ENCODE assay signal across 19 cellular contexts in the genomic region with DNA sequence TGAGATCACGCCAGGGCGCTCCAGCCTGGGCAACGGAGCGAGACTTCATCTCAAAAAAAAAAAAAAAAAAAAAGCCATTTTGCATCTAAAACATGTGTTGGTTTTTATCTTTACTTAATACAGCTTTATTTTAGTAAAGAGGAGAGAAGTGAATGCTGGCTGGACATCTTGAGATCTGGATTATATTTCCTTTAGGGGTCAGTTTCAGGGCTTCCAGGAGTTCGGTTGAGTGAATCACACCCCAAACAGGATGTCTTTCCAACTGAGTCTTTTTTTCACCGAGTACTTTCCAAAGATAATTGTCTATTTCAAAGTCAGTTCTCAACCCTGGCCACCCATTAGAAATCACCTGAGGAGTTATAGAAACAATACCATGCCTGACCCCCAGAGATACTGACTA. TPM values are rescaled to one million over a fixed set of nuclear protein-coding genes. Genes with fewer than 3 reads are reported as not detected.
A peak's percentile ranks its signal among the peaks of the same experiment; 100 is the strongest.
DNase-seq lines count a peak whose midpoint lies in the region; ATAC-seq, FAIRE-seq and TF ChIP-seq lines count a peak whose summit lies in the region.
"Had no signal": no experiment of that assay in that cellular context is flagged by ENCODE, and none has a peak within 500 bp of the region (broad histone marks: within the 10 kb centered on the region; RNA-seq: fewer than 3 reads in every experiment).

No MANE protein-coding gene starts in this region.

- 54% methylated on average over 6 of the region's 6 CpGs for WGBS in K562 (ENCODE audit: insufficient coverage, low coverage, missing lambda C conversion rate)
- WGBS in mesenchymal stem cell, result 57% methylated on average over 2 of the region's 6 CpGs

- no peak overlapping the region for H3K4me2 ChIP-seq in HCT116 (ENCODE audit: low read length)
- no peak overlapping the region for H3K4me2 ChIP-seq in K562 (ENCODE audit: insufficient read depth, low read length)
- H3K4me2 ChIP-seq in mesenchymal stem cell (ENCODE audit: low read length, poor library complexity, severe bottlenecking), result no peak overlapping the region
- H3K4me2 ChIP-seq: A549 had no signal

- no peak overlapping the region for H3K18ac ChIP-seq in mesenchymal stem cell (ENCODE audit: low read depth in 1 of 2, low read length in 2 of 2)

- BruUV-seq in HCT116 (replicated peaks; lab: Mats Ljungman, UMichigan) (no TSS peak), K562 (replicated peaks; lab: Mats Ljungman, UMichigan) (no TSS peak)

- H4K20me1 ChIP-seq in HCT116 (ENCODE audit: insufficient read depth), result no peaks in the 10 kb centered on the region
- H4K20me1 ChIP-seq in K562 (replicated peaks; ENCODE audit: control insufficient read depth, insufficient read depth, low read length), result no peaks in the 10 kb centered on the region

- H2AFZ ChIP-seq in HCT116 (ENCODE audit: low read depth, low read length, poor library complexity, severe bottlenecking) (peak overlapping the region; percentile 31), K562 (ENCODE audit: low read depth, low read length) (peak overlapping the region; percentile 10), mesenchymal stem cell (ENCODE audit: low read depth, low read length) (no peak overlapping the region)

- H3K4me1 ChIP-seq in HCT116 (ENCODE audit: control insufficient read depth in 1 of 2, insufficient read depth in 2 of 2, low read length in 2 of 2) (peaks cover 0 to 5% of the 10 kb centered on the region in 2 experiments; a peak in 2 of 4 replicates), K562 (replicated peaks in 1 of 2; ENCODE audit: control insufficient read depth in 2 of 2, insufficient read depth in 2 of 2, low read length in 2 of 2) (peaks cover 7 to 10% of the 10 kb centered on the region in 2 experiments; a peak in 4 of 5 replicates), mesenchymal stem cell (ENCODE audit: control insufficient read depth, insufficient read depth, low read depth, low read length) (peaks cover 9% of the 10 kb centered on the region)
- H3K4me1 ChIP-seq: A549, tibial nerve had no signal

- H2BK15ac ChIP-seq in mesenchymal stem cell (ENCODE audit: low read depth, poor library complexity, severe bottlenecking), result no peak overlapping the region

- H3K27me3 ChIP-seq in HCT116 (ENCODE audit: insufficient read depth, low read length) (no peaks in the 10 kb centered on the region), K562 (ENCODE audit: control insufficient read depth in 2 of 2, insufficient read depth in 2 of 2, low read length in 2 of 2) (no peaks in the 10 kb centered on the region), mesenchymal stem cell (ENCODE audit: control insufficient read depth in 1 of 2, insufficient read depth in 1 of 2, low read length in 2 of 2) (no peaks in the 10 kb centered on the region)
- H3K27me3 ChIP-seq: tibial nerve had no signal

- FAIRE-seq in K562 (lab: Jason Lieb, UNC), result no peak
- FAIRE-seq: A549, bronchial epithelial cell had no signal

- CTCF ChIA-PET in HCT116 (lab: Charles Lee) (no interaction called here), K562 (lab: Yijun Ruan, JAX; ENCODE audit: low intra/inter-chr PET ratio) (no interaction called here)

- H3K9me1 ChIP-seq in K562 (ENCODE audit: control insufficient read depth, insufficient read depth, low read length), result no peaks in the 10 kb centered on the region

- H3K36me3 ChIP-seq in HCT116 (ENCODE audit: control insufficient read depth in 1 of 2, insufficient read depth in 2 of 2, low read length in 2 of 2), result no peaks in the 10 kb centered on the region
- no peaks in the 10 kb centered on the region for H3K36me3 ChIP-seq in K562 (ENCODE audit: control insufficient read depth, insufficient read depth, low read length)
- H3K36me3 ChIP-seq in mesenchymal stem cell (ENCODE audit: control insufficient read depth in 1 of 2, insufficient read depth in 2 of 2, low read depth in 1 of 2, low read length in 2 of 2), result no peaks in the 10 kb centered on the region
- H3K36me3 ChIP-seq: tibial nerve had no signal

- no peak overlapping the region for H4K91ac ChIP-seq in mesenchymal stem cell (ENCODE audit: low read length)

- no peak overlapping the region for H3K23ac ChIP-seq in mesenchymal stem cell (ENCODE audit: low read length in 2 of 2)

- H3K9ac ChIP-seq in HCT116 (ENCODE audit: low read length), result no peak overlapping the region
- no peak overlapping the region for H3K9ac ChIP-seq in K562 (ENCODE audit: insufficient read depth in 1 of 2, low read depth in 2 of 2, low read length in 2 of 2)
- H3K9ac ChIP-seq in mesenchymal stem cell (ENCODE audit: low read length), result peak overlapping the region; percentile 49

- in situ Hi-C loops in K562 (cut with MboI), result no loop called here

- TF ChIP-seq CTCF in HCT116 (IDR thresholded peaks at IDR 0.05 in 2 of 3, conservative IDR thresholded peaks at IDR 0.05 in 1 of 3; ENCODE audit: borderline replicate concordance in 1 of 3, insufficient read depth in 1 of 3, low read depth in 2 of 3, low read length in 2 of 3) (no peak), K562 (IDR thresholded peaks at IDR 0.05 in 2 of 3, conservative IDR thresholded peaks at IDR 0.05 in 1 of 3; ENCODE audit: insufficient read depth in 2 of 3, low read depth in 1 of 3, low read length in 3 of 3) (no peak)

- DNase-seq in AG08396 (ENCODE audit: low spot score) (peak; percentile 21), HCT116 (ENCODE audit: low read depth, low spot score) (no peak), K562 (ENCODE audit: extremely low read depth in 1 of 4, low spot score in 3 of 4) (no peak), mesenchymal stem cell (no peak), GF-D8 (lab: John Stamatoyannopoulos, UW) (no peak), 8988T (no peak)
- DNase-seq: activated CD4-positive, alpha-beta T cell treated with anti-CD3 and anti-CD28 coated beads for 48 hours; activated naive CD4-positive, alpha-beta T cell treated with anti-CD3 and anti-CD28 coated beads, Interleukin-2, amount 10 ng/mL, durations not matched to agents 7 days and 5 days; COR-L47; effector CD4-positive, alpha-beta T cell; NCI-H1930; NCI-H510A treated with DMSO at 0.1 percent for 48 hours; nucleus accumbens had no signal

- H4K8ac ChIP-seq in mesenchymal stem cell (ENCODE audit: low read length), result no peak overlapping the region

- POLR2A ChIA-PET in HCT116 (lab: Charles Lee) (no interaction called here), K562 (lab: Yijun Ruan, JAX) (interaction anchor here (1.2 kb wide), 1 partner anchor 14 kb away, joined by 3 read pairs; no protein-coding TSS in a partner anchor)

- intact Hi-C loops in HCT116 (cut with micrococcal nuclease) (no loop called here), K562 (cut with micrococcal nuclease) (no loop called here)

- no peak overlapping the region for H2BK120ac ChIP-seq in mesenchymal stem cell (ENCODE audit: low read depth, low read length)

- H3K79me1 ChIP-seq in mesenchymal stem cell (replicated peaks; ENCODE audit: low read length, poor library complexity, severe bottlenecking), result no peaks in the 10 kb centered on the region

- RAD21 ChIA-PET in HCT116 (lab: Charles Lee; ENCODE audit: low non-redundant PET in 1 of 2, low total read pairs in 2 of 2, uncharacterized antibody in 2 of 2, unreplicated experiment in 2 of 2), result no interaction called here

- no peak for TF ChIP-seq EP300 in K562 (IDR thresholded peaks at IDR 0.05; ENCODE audit: low read length)

- H3K79me2 ChIP-seq in HCT116 (ENCODE audit: insufficient read depth, low read length) (no peaks in the 10 kb centered on the region), K562 (ENCODE audit: control insufficient read depth, insufficient read depth, low read length) (no peaks in the 10 kb centered on the region)

- H2BK12ac ChIP-seq in mesenchymal stem cell (ENCODE audit: low read length in 2 of 2), result no peak overlapping the region

- H3K14ac ChIP-seq in mesenchymal stem cell (ENCODE audit: low read length in 2 of 2), result no peak overlapping the region

- H3K4me3 ChIP-seq in HCT116 (replicated peaks in 1 of 2; ENCODE audit: low read depth in 1 of 2, low read length in 2 of 2) (no peak overlapping the region), K562 (no peak overlapping the region), mesenchymal stem cell (ENCODE audit: insufficient read depth in 1 of 2, low read depth in 1 of 2, low read length in 2 of 2) (no peak overlapping the region)
- H3K4me3 ChIP-seq: A549, skin epidermis, tibial nerve had no signal

- peak overlapping the region; percentile 3 for H2AK5ac ChIP-seq in mesenchymal stem cell (ENCODE audit: low read length, severe bottlenecking)

- H3K4ac ChIP-seq in mesenchymal stem cell (ENCODE audit: low read depth in 1 of 2, low read length in 2 of 2), result no peak overlapping the region

- H3K27ac ChIP-seq in HCT116 (ENCODE audit: low read depth, low read length) (no peak overlapping the region), K562 (ENCODE audit: extremely low read depth, low read depth, low read length) (no peak overlapping the region), mesenchymal stem cell (ENCODE audit: low read length, poor library complexity, severe bottlenecking) (no peak overlapping the region)
- H3K27ac ChIP-seq: A549, skin epidermis had no signal

- no peaks in the 10 kb centered on the region for H3K9me3 ChIP-seq in HCT116 (ENCODE audit: control insufficient read depth in 1 of 2, insufficient read depth in 1 of 2, low read depth in 1 of 2, low read length in 2 of 2)
- no peaks in the 10 kb centered on the region for H3K9me3 ChIP-seq in K562 (replicated peaks; ENCODE audit: control insufficient read depth, insufficient read depth, low read depth, low read length)
- H3K9me3 ChIP-seq in mesenchymal stem cell (ENCODE audit: control insufficient read depth, low read length), result no peaks in the 10 kb centered on the region
- H3K9me3 ChIP-seq: A549, tibial nerve had no signal

- TF ChIP-seq RAD21 in HCT116 (IDR thresholded peaks at IDR 0.05; ENCODE audit: low read depth) (no peak), K562 (CRISPR knock-in tag; conservative IDR thresholded peaks at IDR 0.05 in 1 of 2, IDR thresholded peaks at IDR 0.05 in 1 of 2) (no peak)

- ATAC-seq in HCT116, result no peak
- ATAC-seq in K562, result no peak
- ATAC-seq in HG03135 (IDR thresholded peaks at IDR 0.05; ENCODE audit: unreplicated experiment), result no peak
- ATAC-seq in GM18873 (IDR thresholded peaks at IDR 0.05; ENCODE audit: low FRiP score, unreplicated experiment), result no peak
- ATAC-seq: A549 had no signal

- TF ChIP-seq POLR2A in HCT116 (IDR thresholded peaks at IDR 0.05; ENCODE audit: borderline replicate concordance, extremely low read depth, insufficient read depth, insufficient read length) (no peak), K562 (conservative IDR thresholded peaks at IDR 0.05) (no peak)

- no peak overlapping the region for H2BK5ac ChIP-seq in mesenchymal stem cell (ENCODE audit: low read depth, low read length, poor library complexity, severe bottlenecking)

- H3K9me2 ChIP-seq in HCT116 (ENCODE audit: insufficient read depth), result no peaks in the 10 kb centered on the region

RNA-seq across cellular contexts. Expression of gene IPP, which starts 16.6 kb away (rescaled TPM):
- total RNA-seq in HCT116 (2021; ENCODE audit: unreplicated experiment) (13.8 TPM), K562 (2014; rRNA removed) (5.7 and 7.5 TPM in 2 replicates), K562 (2014; rRNA removed; fragmentation: Illumina TruSeq; extraction: Trizol) (9.7 and 13.6 TPM in 2 replicates), K562 (2015; rRNA removed; fragmentation: Illumina TruSeq; extraction: Trizol) (6.9 and 8.3 TPM in 2 replicates), K562 (2021) (11.8 and 15.1 TPM in 2 replicates)
- 6.3 and 7.7 TPM in 2 replicates for polyA plus RNA-seq in HCT116 (2012)
- total RNA-seq in K562 (2011; cell fraction: chromatin; rRNA removed; ENCODE audit: low replicate concordance), result 11.4 and 25.7 TPM in 2 replicates
- 5.3 and 7.0 TPM in 2 replicates for total RNA-seq in K562 (2011; cell fraction: nucleolus; rRNA removed)
- total RNA-seq in K562 (2011; cell fraction: nucleoplasm; rRNA removed), result 13.2 and 17.9 TPM in 2 replicates
- polyA plus RNA-seq in K562 (2011; rRNA removed) (8.6 and 14.7 TPM in 2 replicates), K562 (2014; fragmentation: Illumina TruSeq; extraction: Trizol) (7.2 and 7.5 TPM in 2 replicates), K562 (2014; fragmentation: Nextera tagmentation; extraction: Ambion mirVana) (10 to 100 TPM; 13.5 to 15.1 TPM), K562 (2014; rRNA removed) (5.6 and 6.9 TPM in 2 replicates)
- polyA plus RNA-seq in K562 (2011; cell fraction: cytosol; rRNA removed), result 1.9 and 4.5 TPM in 2 replicates
- polyA plus RNA-seq in K562 (2011; cell fraction: nucleus; rRNA removed), result 3.1 TPM in 2 replicates
- 8.1 and 11.6 TPM in 2 replicates for polyA plus RNA-seq in K562 (2012)
- 16.4 and 21.4 TPM in 2 replicates for polyA minus RNA-seq in K562 (2011; rRNA and poly(A)+ RNA removed)
- 2.8 and 6.7 TPM in 2 replicates for polyA minus RNA-seq in K562 (2011; cell fraction: cytosol; rRNA and poly(A)+ RNA removed)
- polyA minus RNA-seq in K562 (2011; cell fraction: nucleus; rRNA and poly(A)+ RNA removed), result 2.4 and 3.7 TPM in 2 replicates
- 8.6 TPM for polyA plus RNA-seq in mesenchymal stem cell (2013, experiment 1 of 2)
- 8.9 TPM for polyA plus RNA-seq in mesenchymal stem cell (2013, experiment 2 of 2)

RNA-seq across cellular contexts. Expression of gene MAST2, which starts 36.4 kb away (rescaled TPM):
- total RNA-seq in HCT116 (2021; ENCODE audit: unreplicated experiment) (41.9 TPM), K562 (2014; rRNA removed) (17.2 and 22.6 TPM in 2 replicates), K562 (2014; rRNA removed; fragmentation: Illumina TruSeq; extraction: Trizol) (12.5 and 13.1 TPM in 2 replicates), K562 (2015; rRNA removed; fragmentation: Illumina TruSeq; extraction: Trizol) (18.4 and 19.2 TPM in 2 replicates), K562 (2021) (32.0 and 32.7 TPM in 2 replicates)
- polyA plus RNA-seq in HCT116 (2012), result 36.5 and 37.0 TPM in 2 replicates
- total RNA-seq in K562 (2011; cell fraction: chromatin; rRNA removed; ENCODE audit: low replicate concordance), result 162 and 219 TPM in 2 replicates
- 110 and 115 TPM in 2 replicates for total RNA-seq in K562 (2011; cell fraction: nucleolus; rRNA removed)
- total RNA-seq in K562 (2011; cell fraction: nucleoplasm; rRNA removed), result 90.7 and 93.5 TPM in 2 replicates
- polyA plus RNA-seq in K562 (2011; rRNA removed) (17.8 and 22.9 TPM in 2 replicates), K562 (2014; fragmentation: Illumina TruSeq; extraction: Trizol) (26.2 and 27.9 TPM in 2 replicates), K562 (2014; fragmentation: Nextera tagmentation; extraction: Ambion mirVana) (1 to 10 TPM in 1 of 2 experiments, under 1 TPM in 1; 0.73 to 1.1 TPM), K562 (2014; rRNA removed) (27.5 and 29.6 TPM in 2 replicates)
- polyA plus RNA-seq in K562 (2011; cell fraction: cytosol; rRNA removed), result 15.5 and 20.8 TPM in 2 replicates
- 90.4 and 97.4 TPM in 2 replicates for polyA plus RNA-seq in K562 (2011; cell fraction: nucleus; rRNA removed)
- 25.5 and 27.5 TPM in 2 replicates for polyA plus RNA-seq in K562 (2012)
- 32.3 and 35.5 TPM in 2 replicates for polyA minus RNA-seq in K562 (2011; rRNA and poly(A)+ RNA removed)
- polyA minus RNA-seq in K562 (2011; cell fraction: cytosol; rRNA and poly(A)+ RNA removed), result 25.9 and 33.2 TPM in 2 replicates
- polyA minus RNA-seq in K562 (2011; cell fraction: nucleus; rRNA and poly(A)+ RNA removed), result 45.5 and 68.9 TPM in 2 replicates
- polyA plus RNA-seq in mesenchymal stem cell (2013, experiment 1 of 2), result 16.4 TPM
- 14.9 TPM for polyA plus RNA-seq in mesenchymal stem cell (2013, experiment 2 of 2)
